ENCODE assay signal across 11 cellular contexts in genomic region chr2:128732976-128733431, GRCh38.
A peak's percentile ranks its signal among the peaks of the same experiment; 100 is the strongest.
DNase-seq lines count a peak whose midpoint lies in the region; ATAC-seq and TF ChIP-seq lines count a peak whose summit lies in the region.
"Had no signal": no experiment of that assay in that cellular context is flagged by ENCODE, and none has a peak within 500 bp of the region (broad histone marks: within the 10 kb centered on the region; RNA-seq: fewer than 3 reads in every experiment).

No MANE protein-coding gene starts in this region.

- WGBS in endodermal cell (ENCODE audit: insufficient coverage in 1 of 2, insufficient read length in 1 of 2), 2 experiments: 95 to 100% methylated on average over 2 to 4 of the region's 4 CpGs
- 52 to 62% (median 56%) methylated on average over 4 of the region's 4 CpGs for WGBS in stomach, 5 donors

- peaks cover 19% of the 10 kb centered on the region for H3K27me3 Mint-ChIP-seq in endodermal cell (ENCODE audit: insufficient read depth)
- peaks cover 14% of the 10 kb centered on the region for H3K27me3 Mint-ChIP-seq in activated CD4-positive, alpha-beta memory T cell treated with anti-CD3 and anti-CD28 coated beads for 36 hours

- H3K27ac ChIP-seq in RWPE2 (ENCODE audit: poor library complexity, severe bottlenecking): peak overlapping the region; percentile 30
- H3K27ac ChIP-seq in endodermal cell (ENCODE audit: low read depth, low read length): no peak overlapping the region
- H3K27ac ChIP-seq in stomach: no peak overlapping the region

- TF ChIP-seq POLR2A in stomach (IDR thresholded peaks at IDR 0.05): no peak

- H3K36me3 ChIP-seq in GM06990 (ENCODE audit: control insufficient read depth, insufficient read depth, low read length) (no peaks in the 10 kb centered on the region), RWPE2 (ENCODE audit: low read depth) (no peaks in the 10 kb centered on the region), endodermal cell (ENCODE audit: control insufficient read depth, insufficient read depth, low read length) (no peaks in the 10 kb centered on the region), stomach (no peaks in the 10 kb centered on the region)

- H3K27me3 ChIP-seq in GM06990 (replicated peaks; ENCODE audit: control insufficient read depth, insufficient read depth, low read length) (no peaks in the 10 kb centered on the region), RWPE2 (ENCODE audit: insufficient read depth, poor library complexity, severe bottlenecking) (no peaks in the 10 kb centered on the region), endodermal cell (ENCODE audit: control insufficient read depth, insufficient read depth, low read length, poor library complexity, severe bottlenecking) (no peaks in the 10 kb centered on the region), stomach (peaks cover 0 to 7% (median 0%) of the 10 kb centered on the region in 3 donors)

- H3K4me3 ChIP-seq in GM06990 (replicated peaks; ENCODE audit: low read depth, low read length): no peak overlapping the region
- no peak overlapping the region for H3K4me3 ChIP-seq in RWPE2 (ENCODE audit: severe bottlenecking)
- no peak overlapping the region for H3K4me3 ChIP-seq in endodermal cell (ENCODE audit: low read length)
- H3K4me3 ChIP-seq in stomach: no peak overlapping the region

- H3K4me1 Mint-ChIP-seq in endodermal cell: peaks cover 2% of the 10 kb centered on the region
- H3K4me1 Mint-ChIP-seq in activated CD4-positive, alpha-beta memory T cell treated with anti-CD3 and anti-CD28 coated beads for 36 hours (ENCODE audit: low read depth): no peaks in the 10 kb centered on the region

- TF ChIP-seq CTCF in GM06990 (IDR thresholded peaks at IDR 0.05; ENCODE audit: insufficient read depth, low read length, poor library complexity, severe bottlenecking) (no peak), RWPE2 (IDR thresholded peaks at IDR 0.05; ENCODE audit: poor library complexity, severe bottlenecking) (no peak), endodermal cell (conservative IDR thresholded peaks at IDR 0.05) (no peak), stomach (IDR thresholded peaks at IDR 0.05) (no peak)

- no peak overlapping the region for H3K27ac Mint-ChIP-seq in endodermal cell
- H3K27ac Mint-ChIP-seq in activated CD4-positive, alpha-beta memory T cell treated with anti-CD3 and anti-CD28 coated beads for 36 hours: no peak overlapping the region
- H3K27ac Mint-ChIP-seq: dendritic cell treated with granulocyte-macrophage colony-stimulating factor and Interleukin-4, amounts not matched to agents 40 ng/mL and 50 ng/mL, for 4 days had no signal

- no peak overlapping the region for H3K9ac ChIP-seq in endodermal cell (ENCODE audit: extremely low read depth, low read length, poor library complexity, severe bottlenecking)

- ATAC-seq in HG02798 (IDR thresholded peaks at IDR 0.05; ENCODE audit: poor library complexity, unreplicated experiment): peak; percentile 56
- peak; percentile 79 for ATAC-seq in RWPE2 (ENCODE audit: low read depth)

- H3K4me1 ChIP-seq in RWPE2 (ENCODE audit: insufficient read depth, poor library complexity, severe bottlenecking) (peaks cover 12% of the 10 kb centered on the region), endodermal cell (ENCODE audit: control insufficient read depth, insufficient read depth, low read length) (no peaks in the 10 kb centered on the region), stomach (peaks cover 11 to 27% (median 15%) of the 10 kb centered on the region in 4 donors)

- H3K36me3 Mint-ChIP-seq in endodermal cell (ENCODE audit: low read depth): no peaks in the 10 kb centered on the region
- no peaks in the 10 kb centered on the region for H3K36me3 Mint-ChIP-seq in activated CD4-positive, alpha-beta memory T cell treated with anti-CD3 and anti-CD28 coated beads for 36 hours

- H3K9me3 Mint-ChIP-seq in endodermal cell: peaks cover 5% of the 10 kb centered on the region
- peaks cover 4% of the 10 kb centered on the region for H3K9me3 Mint-ChIP-seq in activated CD4-positive, alpha-beta memory T cell treated with anti-CD3 and anti-CD28 coated beads for 36 hours

- TF ChIP-seq EP300 in stomach (IDR thresholded peaks at IDR 0.05): no peak

- POLR2A ChIA-PET in activated CD4-positive, alpha-beta memory T cell treated with anti-CD3 and anti-CD28 coated beads for 36 hours (lab: Charles Lee): no interaction called here

- peaks cover 6% of the 10 kb centered on the region for H3K9me3 ChIP-seq in RWPE2 (ENCODE audit: severe bottlenecking)
- H3K9me3 ChIP-seq in endodermal cell (ENCODE audit: control insufficient read depth, low read length): peaks cover 8% of the 10 kb centered on the region
- peaks cover 0 to 14% (median 2%) of the 10 kb centered on the region in 4 donors for H3K9me3 ChIP-seq in stomach

- CTCF ChIA-PET in activated CD4-positive, alpha-beta memory T cell treated with anti-CD3 and anti-CD28 coated beads for 36 hours (lab: Charles Lee): interaction anchor here (1.3 kb wide), 1 partner anchor 17 kb away, joined by 3 read pairs; no protein-coding TSS in a partner anchor

- intact Hi-C loops in activated CD4-positive, alpha-beta memory T cell treated with anti-CD3 and anti-CD28 coated beads for 36 hours (cut with micrococcal nuclease): loop anchor here (10.0 kb wide), 2 partner anchors 408 to 1112 kb away; no protein-coding TSS in a partner anchor
- intact Hi-C loops in stomach (cut with DNase I; ENCODE audit: low total_unique reads): loop anchor here (10.0 kb wide), 1 partner anchor 522 kb away; no protein-coding TSS in a partner anchor

- H3K4me3 Mint-ChIP-seq in endodermal cell: no peak overlapping the region
- no peak overlapping the region for H3K4me3 Mint-ChIP-seq in activated CD4-positive, alpha-beta memory T cell treated with anti-CD3 and anti-CD28 coated beads for 36 hours
- H3K4me3 Mint-ChIP-seq: dendritic cell treated with granulocyte-macrophage colony-stimulating factor and Interleukin-4, amounts not matched to agents 40 ng/mL and 50 ng/mL, for 4 days had no signal

- DNase-seq in GM06990 (ENCODE audit: extremely low read depth, insufficient read length) (peak; percentile 34), RWPE2 (ENCODE audit: low spot score) (no peak), iris pigment epithelial cell (ENCODE audit: low read depth) (peak; percentile 98), NCI-H510A (lab: John Stamatoyannopoulos, UW) (no peak), endodermal cell (no peak), stomach (no peak)
- DNase-seq in activated CD4-positive, alpha-beta memory T cell treated with anti-CD3 and anti-CD28 coated beads for 36 hours: no peak
- DNase-seq: activated CD4-positive, alpha-beta T cell treated with anti-CD3 and anti-CD28 coated beads, Interleukin-2, amount 50 U/mL, for 4 hours; NCI-H510A treated with DMSO at 0.1 percent for 48 hours had no signal

Comparison
In these comparisons a context has a peak if more than half of its experiments do, and no peak if none do; other contexts are left out.
1. DNase-seq: peak in GM06990 (single experiment) and iris pigment epithelial cell (single experiment); none in RWPE2 (single experiment), NCI-H510A (single experiment), endodermal cell (single experiment), activated CD4-positive, alpha-beta memory T cell treated with anti-CD3 and anti-CD28 coated beads for 36 hours (single experiment) and stomach (single experiment).